Comparison of ENCODE assay signal across 8 cellular contexts in genomic region chr2:73214120-73215035, GRCh38. TPM values are rescaled to one million over a fixed set of nuclear protein-coding genes. Genes with fewer than 3 reads are reported as not detected.
DNase-seq lines count a peak whose midpoint lies in the region; ATAC-seq and TF ChIP-seq lines count a peak whose summit lies in the region.

SMYD5 (plus strand) TSS chr2:73214245; CDS start chr2:73214267, 22 bp downstream.

- H3K27me3 ChIP-seq in right cardiac atrium (ENCODE audit: control insufficient read depth, insufficient read depth): no peaks in the 10 kb centered on the region
- no peaks in the 10 kb centered on the region for H3K27me3 ChIP-seq in aorta (ENCODE audit: control insufficient read depth in 1 of 2, insufficient read depth in 2 of 2, low read length in 1 of 2)

- under 1% methylated on average over 64 of the region's 64 CpGs for WGBS in right cardiac atrium
- WGBS in aorta, 2 donors: 0 to 1% methylated on average over 44 to 64 of the region's 64 CpGs

- H3K27ac Mint-ChIP-seq in T-helper 1 cell treated with Interleukin-12 subunit alpha and Interleukin-12 subunit beta and Interleukin-4 antibody, amounts not matched to agents 30 μg/mL and 1 μg/mL, for 36 hours: peak within 1 kb of the TSS; percentile 85

- TF ChIP-seq CTCF in GM13976 (IDR thresholded peaks at IDR 0.05; ENCODE audit: borderline replicate concordance, control extremely low read depth, extremely low read depth, insufficient read depth, missing control alignments): no peak

- H3K9me3 ChIP-seq in right cardiac atrium (ENCODE audit: control insufficient read depth, low read length): no peaks in the 10 kb centered on the region
- no peaks in the 10 kb centered on the region for H3K9me3 ChIP-seq in aorta (ENCODE audit: control insufficient read depth, low read length)

- no peaks in the 10 kb centered on the region for H3K36me3 ChIP-seq in aorta (ENCODE audit: control insufficient read depth in 1 of 2, insufficient read depth in 2 of 2, low read length in 1 of 2)

- DNase-seq in GM13976 (ENCODE audit: low spot score) (peak; percentile 96), NCI-H1417 treated with DMSO at 0.1 percent for 48 hours (lab: John Stamatoyannopoulos, UW) (peak; percentile 78), amygdala (lab: John Stamatoyannopoulos, UW) (peak in 54 of 56 donors; percentile 14 to 85 (median 70)), right cardiac atrium (peak; percentile 90 to 95 (median 95)), renal cortical epithelial cell (ENCODE audit: low read depth) (peak; percentile 47), aorta (peak; percentile 92 to 96)

- H3K36me3 Mint-ChIP-seq in T-helper 1 cell treated with Interleukin-12 subunit alpha and Interleukin-12 subunit beta and Interleukin-4 antibody, amounts not matched to agents 30 μg/mL and 1 μg/mL, for 36 hours (ENCODE audit: low read depth): no peaks in the 10 kb centered on the region

- H3K4me3 Mint-ChIP-seq in T-helper 1 cell treated with Interleukin-12 subunit alpha and Interleukin-12 subunit beta and Interleukin-4 antibody, amounts not matched to agents 30 μg/mL and 1 μg/mL, for 36 hours: peak within 1 kb of the TSS; percentile 96

- H3K4me3 ChIP-seq in right cardiac atrium (ENCODE audit: low read length) (peak within 1 kb of the TSS; percentile 83), aorta (ENCODE audit: low read length in 2 of 2) (peak within 1 kb of the TSS; percentile 50 to 60)

- no peaks in the 10 kb centered on the region for H3K9me3 Mint-ChIP-seq in T-helper 1 cell treated with Interleukin-12 subunit alpha and Interleukin-12 subunit beta and Interleukin-4 antibody, amounts not matched to agents 30 μg/mL and 1 μg/mL, for 36 hours

- ATAC-seq in HG02763 (IDR thresholded peaks at IDR 0.05; ENCODE audit: unreplicated experiment) (peak; percentile 92), right cardiac atrium (peak; percentile 95 to 96), aorta (ENCODE audit: low FRiP score) (peak; percentile 95)

- H3K4me1 Mint-ChIP-seq in T-helper 1 cell treated with Interleukin-12 subunit alpha and Interleukin-12 subunit beta and Interleukin-4 antibody, amounts not matched to agents 30 μg/mL and 1 μg/mL, for 36 hours (ENCODE audit: low read depth): peaks cover 20% of the 10 kb centered on the region

- in situ Hi-C loops in GM13976 (cut with MboI; ENCODE audit: low sequenced_read_pairs, unreplicated experiment): no loop called here

- intact Hi-C loops in right cardiac atrium (cut with DNase I) (no loop called here), aorta (cut with DNase I) (loop anchor here (5.0 kb wide), 1 partner anchor 127 kb away; no protein-coding TSS in a partner anchor)

- H3K27me3 Mint-ChIP-seq in T-helper 1 cell treated with Interleukin-12 subunit alpha and Interleukin-12 subunit beta and Interleukin-4 antibody, amounts not matched to agents 30 μg/mL and 1 μg/mL, for 36 hours (ENCODE audit: low read depth): peaks cover under 1% of the 10 kb centered on the region

- H3K4me1 ChIP-seq in right cardiac atrium (ENCODE audit: control insufficient read depth, insufficient read depth, low read length) (no peaks in the 10 kb centered on the region), aorta (ENCODE audit: control insufficient read depth in 1 of 2, insufficient read depth in 2 of 2, low read length in 2 of 2) (no peaks in the 10 kb centered on the region)

- peak within 1 kb of the TSS; percentile 50 for H3K27ac ChIP-seq in right cardiac atrium (ENCODE audit: low read length)
- peak within 1 kb of the TSS in 1 of 2 donors; percentile 85 for H3K27ac ChIP-seq in aorta (ENCODE audit: low read depth in 1 of 2, low read length in 2 of 2)

RNA-seq across cellular contexts. Expression of gene SMYD5, which starts in this region (rescaled TPM):
- total RNA-seq in right cardiac atrium (10 to 100 TPM; 13.3 to 15.3 (median 14.1) TPM), renal cortical epithelial cell (21.2 and 25.2 TPM in 2 replicates), aorta (10 to 100 TPM; 17.9 to 23.0 TPM)
- polyA plus RNA-seq in right cardiac atrium (12.9 TPM), aorta (10 to 100 TPM in 1 of 2 donors, 1 to 10 TPM in 1; 4.3 to 17.3 TPM)

Comparison
In these comparisons a context has a peak if more than half of its experiments do, and no peak if none do; other contexts are left out.
1. intact Hi-C loops: an anchor here in aorta (5.0 kb wide); none called in right cardiac atrium.